ENCODE assay signal across 8 cellular contexts in the genomic region with DNA sequence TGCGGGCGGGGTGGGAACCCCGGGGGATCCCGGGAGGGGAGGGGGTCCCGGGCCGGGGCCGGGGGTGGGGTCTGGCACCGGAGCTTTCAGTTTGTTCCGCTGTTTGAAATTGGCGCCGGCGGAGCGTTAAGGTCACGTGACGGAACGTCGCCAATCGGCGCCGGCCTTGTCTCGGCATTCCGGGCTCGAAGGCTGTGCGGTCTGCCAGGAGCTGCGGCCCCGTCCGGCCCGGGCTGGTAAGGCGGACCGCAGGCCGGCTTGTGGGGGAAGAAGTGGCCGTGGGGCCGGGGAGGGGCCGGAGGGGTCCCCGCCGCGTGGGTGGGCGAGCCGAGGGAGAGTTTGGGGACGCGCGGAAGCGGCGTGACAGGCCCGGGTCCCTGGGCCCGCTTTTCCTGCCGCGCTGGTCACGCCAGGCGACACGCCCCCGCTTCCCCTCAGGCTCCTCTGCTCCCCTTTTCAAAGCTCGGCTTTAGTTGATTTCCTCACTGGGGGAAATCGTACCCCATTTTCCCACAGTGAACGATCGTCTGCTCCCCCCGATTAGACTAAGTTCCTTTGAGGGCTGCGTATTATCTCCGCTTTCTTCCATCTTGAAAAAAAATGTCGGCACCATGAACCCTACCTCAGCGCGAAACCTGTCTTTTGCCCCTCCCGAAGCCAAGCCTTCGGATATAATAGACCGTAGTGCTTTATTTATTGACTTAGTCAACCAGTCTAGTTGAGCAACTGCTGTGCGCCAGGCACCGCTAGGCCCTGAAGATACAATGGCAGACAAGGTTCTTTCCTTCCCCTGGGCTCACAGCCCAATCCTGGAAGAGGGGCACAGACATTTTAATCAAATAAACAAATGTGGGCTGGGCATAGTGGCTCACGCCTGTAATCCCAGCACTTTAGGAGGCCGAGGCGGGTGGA. TPM values are rescaled to one million over a fixed set of nuclear protein-coding genes. Genes with fewer than 3 reads are reported as not detected.
A peak's percentile ranks its signal among the peaks of the same experiment; 100 is the strongest.
DNase-seq lines count a peak whose midpoint lies in the region; ATAC-seq and TF ChIP-seq lines count a peak whose summit lies in the region.

A gene with protein sequence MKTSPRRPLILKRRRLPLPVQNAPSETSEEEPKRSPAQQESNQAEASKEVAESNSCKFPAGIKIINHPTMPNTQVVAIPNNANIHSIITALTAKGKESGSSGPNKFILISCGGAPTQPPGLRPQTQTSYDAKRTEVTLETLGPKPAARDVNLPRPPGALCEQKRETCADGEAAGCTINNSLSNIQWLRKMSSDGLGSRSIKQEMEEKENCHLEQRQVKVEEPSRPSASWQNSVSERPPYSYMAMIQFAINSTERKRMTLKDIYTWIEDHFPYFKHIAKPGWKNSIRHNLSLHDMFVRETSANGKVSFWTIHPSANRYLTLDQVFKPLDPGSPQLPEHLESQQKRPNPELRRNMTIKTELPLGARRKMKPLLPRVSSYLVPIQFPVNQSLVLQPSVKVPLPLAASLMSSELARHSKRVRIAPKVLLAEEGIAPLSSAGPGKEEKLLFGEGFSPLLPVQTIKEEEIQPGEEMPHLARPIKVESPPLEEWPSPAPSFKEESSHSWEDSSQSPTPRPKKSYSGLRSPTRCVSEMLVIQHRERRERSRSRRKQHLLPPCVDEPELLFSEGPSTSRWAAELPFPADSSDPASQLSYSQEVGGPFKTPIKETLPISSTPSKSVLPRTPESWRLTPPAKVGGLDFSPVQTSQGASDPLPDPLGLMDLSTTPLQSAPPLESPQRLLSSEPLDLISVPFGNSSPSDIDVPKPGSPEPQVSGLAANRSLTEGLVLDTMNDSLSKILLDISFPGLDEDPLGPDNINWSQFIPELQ (minus strand): TSS at position 128 of the 912 bp plus-strand sequence. CDS start 2,696 bp downstream, outside the sequence.
Gene RHNO1, plus strand, starts transcription at position 177 of the 912 bp plus-strand sequence. CDS start 8,144 bp downstream, outside the sequence.

- ATAC-seq in HG03460 (IDR thresholded peaks at IDR 0.05; ENCODE audit: unreplicated experiment) (peak; percentile 78), left lung (peak; percentile 92)

- H3K4me1 ChIP-seq in BE2C (no peaks in the 10 kb centered on the region), left lung (peaks cover 8 to 28% of the 10 kb centered on the region in 2 donors)

- H3K36me3 ChIP-seq in BE2C = peaks cover 25% of the 10 kb centered on the region
- H3K36me3 ChIP-seq in left lung = no peaks in the 10 kb centered on the region

- H3K27me3 ChIP-seq in BE2C (no peaks in the 10 kb centered on the region), left lung (no peaks in the 10 kb centered on the region)

- H3K4me3 ChIP-seq in BE2C (ENCODE audit: low read depth, low read length) (peak within 1 kb of the TSS; percentile 98), left lung (peak within 1 kb of the TSS; percentile 71 to 82)

- TF ChIP-seq CTCF in BE2C (IDR thresholded peaks at IDR 0.05; ENCODE audit: low read depth, low read length) = 0 out of 2 replicates have a peak, but pooled peaks have one; percentile 2
- TF ChIP-seq CTCF in left lung (IDR thresholded peaks at IDR 0.05) = peak in 1 of 2 donors; percentile 19

- peak within 1 kb of the TSS; percentile 90 to 94 for H3K27ac ChIP-seq in left lung

- intact Hi-C loops in left lung (cut with DNase I) = no loop called here

- DNase-seq in BE2C (peak; percentile 90), GM19240 (ENCODE audit: insufficient read length, low spot score) (peak; percentile 86), NCI-H524 treated with DMSO at 0.1 percent for 48 hours (lab: John Stamatoyannopoulos, UW) (peak; percentile 8), dedifferentiated amniotic fluid mesenchymal stem cell (ENCODE audit: extremely low spot score) (peak; percentile 92), left lung (peak; percentile 93 to 97)
- DNase-seq in activated CD4-positive, alpha-beta T cell treated with anti-CD3 and anti-CD28 coated beads, Interleukin-2, amount 50 U/mL, for 1 hour = peak; percentile 83
- peak; percentile 76 for DNase-seq in stimulated activated CD4-positive, alpha-beta T cell treated with anti-CD3 and anti-CD28 coated beads, Interleukin-2, amount 100 ng/mL, for 4 hours (ENCODE audit: low read depth)

- H3K9me3 ChIP-seq in BE2C (no peaks in the 10 kb centered on the region), left lung (no peaks in the 10 kb centered on the region)

RNA-seq across cellular contexts. Expression of the first gene that starts in this region (rescaled TPM):
- 19.1 TPM for polyA plus RNA-seq in BE2C (2012; ENCODE audit: insufficient read depth, insufficient read length, low read depth)
- total RNA-seq in left lung = 10 to 100 TPM in 1 of 2 donors, 1 to 10 TPM in 1; 4.7 to 16.5 TPM

RNA-seq across cellular contexts. Expression of gene RHNO1, which starts in this region (rescaled TPM):
- polyA plus RNA-seq in BE2C (2012; ENCODE audit: insufficient read depth, insufficient read length, low read depth) = 15.4 TPM
- 10 to 100 TPM; 11.7 to 19.0 TPM for total RNA-seq in left lung

Comparison
In these comparisons a context has a peak if more than half of its experiments do, and no peak if none do; other contexts are left out.
1. Peak in every context shown above with its lines: DNase-seq, ATAC-seq, H3K4me3 ChIP-seq and H3K27ac ChIP-seq.
2. DNase-seq: peak in every context shown above with its lines; median percentile 95 in left lung; 92 in dedifferentiated amniotic fluid mesenchymal stem cell; 90 in BE2C; 86 in GM19240; 83 in activated CD4-positive, alpha-beta T cell treated with anti-CD3 and anti-CD28 coated beads, Interleukin-2, amount 50 U/mL, for 1 hour; 76 in stimulated activated CD4-positive, alpha-beta T cell treated with anti-CD3 and anti-CD28 coated beads, Interleukin-2, amount 100 ng/mL, for 4 hours; 8 in NCI-H524 treated with DMSO at 0.1 percent for 48 hours.